Comparison of ENCODE assay signal across 19 cellular contexts in the genomic region with DNA sequence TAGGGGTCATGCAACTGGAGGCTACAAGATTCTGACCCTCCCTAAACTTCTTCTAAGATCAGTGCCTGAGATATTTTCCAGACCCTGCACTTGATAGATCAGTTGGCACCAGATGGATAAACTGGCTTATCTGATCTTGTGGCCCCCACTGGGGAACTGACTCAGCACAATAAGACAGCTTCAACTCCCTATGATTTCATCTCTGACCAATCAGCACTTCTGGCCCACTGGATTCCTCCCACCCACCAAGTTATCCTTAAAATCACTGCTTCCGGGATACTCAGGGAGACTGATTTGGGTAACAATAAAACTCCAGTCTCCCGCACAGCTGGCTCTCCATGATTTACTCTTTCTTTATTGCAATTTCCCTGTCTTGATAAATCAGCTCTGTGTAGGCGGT.
A peak's percentile ranks its signal among the peaks of the same experiment; 100 is the strongest.
DNase-seq lines count a peak whose midpoint lies in the region; ATAC-seq and TF ChIP-seq lines count a peak whose summit lies in the region.
"Had no signal": no experiment of that assay in that cellular context is flagged by ENCODE, and none has a peak within 500 bp of the region (broad histone marks: within the 10 kb centered on the region; RNA-seq: fewer than 3 reads in every experiment).

No MANE protein-coding gene starts in this region.

- no peaks in the 10 kb centered on the region for H3K4me1 ChIP-seq in GM23338 (ENCODE audit: insufficient read depth)

- H3K27ac Mint-ChIP-seq in GM23338 (peak overlapping the region; percentile 4; the same call in 1 of the 2 replicates), WTC11 (no peak overlapping the region)
- H3K27ac Mint-ChIP-seq: CD4-positive, alpha-beta memory T cell; HFFc6 had no signal

- H3F3A ChIP-seq in GM23338 (replicated peaks; ENCODE audit: low read depth) = no peaks in the 10 kb centered on the region

- H3K27me3 Mint-ChIP-seq in GM23338 (ENCODE audit: insufficient read depth, low read depth, poor library complexity) = no peaks in the 10 kb centered on the region
- no peaks in the 10 kb centered on the region for H3K27me3 Mint-ChIP-seq in WTC11 (ENCODE audit: low read depth)
- H3K27me3 Mint-ChIP-seq: CD4-positive, alpha-beta memory T cell had no signal

- ATAC-seq in GM23338 (no peak), WTC11 (peak; percentile 82), GM21825 (IDR thresholded peaks at IDR 0.05; ENCODE audit: unreplicated experiment) (no peak)
- ATAC-seq: GM12878, HCT116 had no signal

- no peak overlapping the region for H3K27ac ChIP-seq in GM23338 (ENCODE audit: low read depth)
- H3K27ac ChIP-seq in coronary artery = no peak overlapping the region
- H3K27ac ChIP-seq: C4-2B had no signal

- H3K79me2 ChIP-seq in GM23338 (replicated peaks; ENCODE audit: insufficient read depth) = no peaks in the 10 kb centered on the region

- H3K36me3 ChIP-seq in GM23338 (ENCODE audit: insufficient read depth) = no peaks in the 10 kb centered on the region

- no peak overlapping the region for H3K4me2 ChIP-seq in GM23338

- DNase-seq in Daoy (ENCODE audit: low read depth) (peak; percentile 27), GM23338 (ENCODE audit: low spot score) (peak; percentile 28), WTC11 (ENCODE audit: low spot score) (no peak), iPS DF 19.7 (ENCODE audit: low read depth, low spot score) (peak; percentile 20), HT-29 (ENCODE audit: low spot score) (no peak), germinal center (ENCODE audit: low spot score) (no peak), coronary artery (ENCODE audit: low spot score) (no peak)
- DNase-seq: AML-193; CD4-positive, alpha-beta memory T cell; DMS153; DMS79; GOT3; HFFc6; Kasumi-1; KG1 had no signal

- CTCF ChIA-PET in WTC11 (lab: Charles Lee) = no interaction called here

- no peaks in the 10 kb centered on the region for H3K9me3 Mint-ChIP-seq in GM23338
- H3K9me3 Mint-ChIP-seq in WTC11 = peaks cover 16% of the 10 kb centered on the region

- H3K4me1 Mint-ChIP-seq in GM23338 = peaks cover 5% of the 10 kb centered on the region; the same call in 2 of the 3 replicates
- H3K4me1 Mint-ChIP-seq in WTC11 = peaks cover 23% of the 10 kb centered on the region
- H3K4me1 Mint-ChIP-seq: CD4-positive, alpha-beta memory T cell had no signal

- H3K4me3 Mint-ChIP-seq in GM23338 (no peak overlapping the region), WTC11 (no peak overlapping the region)
- H3K4me3 Mint-ChIP-seq: CD4-positive, alpha-beta memory T cell; HFFc6 had no signal

- no peaks in the 10 kb centered on the region for H3K27me3 ChIP-seq in GM23338 (ENCODE audit: insufficient read depth)

- TF ChIP-seq CTCF in GM23338 (conservative IDR thresholded peaks at IDR 0.05; ENCODE audit: low read depth in 2 of 2) (no peak), WTC11 (IDR thresholded peaks at IDR 0.05) (no peak), coronary artery (IDR thresholded peaks at IDR 0.05) (no peak)

- POLR2A ChIA-PET in WTC11 (lab: Charles Lee) = no interaction called here

- no peaks in the 10 kb centered on the region for H4K20me1 ChIP-seq in GM23338 (replicated peaks; ENCODE audit: insufficient read depth)

- no peaks in the 10 kb centered on the region; the same call in 1 of the 3 replicates for H3K36me3 Mint-ChIP-seq in GM23338 (ENCODE audit: low read depth)
- peaks cover 2% of the 10 kb centered on the region for H3K36me3 Mint-ChIP-seq in WTC11
- H3K36me3 Mint-ChIP-seq: CD4-positive, alpha-beta memory T cell had no signal

- peaks cover 21% of the 10 kb centered on the region for H3K9me2 ChIP-seq in GM23338 (ENCODE audit: insufficient read depth)

- H3K4me3 ChIP-seq in GM23338 (no peak overlapping the region), coronary artery (no peak overlapping the region)
- H3K4me3 ChIP-seq: GM12878 had no signal

- no peak overlapping the region for H2AFZ ChIP-seq in GM23338

TF ChIP-seq in GM23338, 12 proteins besides CTCF, POLR2A, EP300 and RAD21:
- TF ChIP-seq NANOG (IDR thresholded peaks at IDR 0.05; ENCODE audit: borderline replicate concordance) (no peak), CREB1 (CRISPR knock-in tag; IDR thresholded peaks at IDR 0.05; ENCODE audit: low read depth) (no peak), ZNF331 (CRISPR knock-in tag; IDR thresholded peaks at IDR 0.05; ENCODE audit: low read depth) (no peak)
- TF ChIP-seq, protein P1, sequence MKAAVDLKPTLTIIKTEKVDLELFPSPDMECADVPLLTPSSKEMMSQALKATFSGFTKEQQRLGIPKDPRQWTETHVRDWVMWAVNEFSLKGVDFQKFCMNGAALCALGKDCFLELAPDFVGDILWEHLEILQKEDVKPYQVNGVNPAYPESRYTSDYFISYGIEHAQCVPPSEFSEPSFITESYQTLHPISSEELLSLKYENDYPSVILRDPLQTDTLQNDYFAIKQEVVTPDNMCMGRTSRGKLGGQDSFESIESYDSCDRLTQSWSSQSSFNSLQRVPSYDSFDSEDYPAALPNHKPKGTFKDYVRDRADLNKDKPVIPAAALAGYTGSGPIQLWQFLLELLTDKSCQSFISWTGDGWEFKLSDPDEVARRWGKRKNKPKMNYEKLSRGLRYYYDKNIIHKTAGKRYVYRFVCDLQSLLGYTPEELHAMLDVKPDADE (IDR thresholded peaks at IDR 0.05) = no peak

TF ChIP-seq in WTC11, 78 proteins besides CTCF, POLR2A, EP300 and RAD21:
- TF ChIP-seq CREM (CRISPR knock-in tag; IDR thresholded peaks at IDR 0.05) = no peak
- TF ChIP-seq, protein P2, sequence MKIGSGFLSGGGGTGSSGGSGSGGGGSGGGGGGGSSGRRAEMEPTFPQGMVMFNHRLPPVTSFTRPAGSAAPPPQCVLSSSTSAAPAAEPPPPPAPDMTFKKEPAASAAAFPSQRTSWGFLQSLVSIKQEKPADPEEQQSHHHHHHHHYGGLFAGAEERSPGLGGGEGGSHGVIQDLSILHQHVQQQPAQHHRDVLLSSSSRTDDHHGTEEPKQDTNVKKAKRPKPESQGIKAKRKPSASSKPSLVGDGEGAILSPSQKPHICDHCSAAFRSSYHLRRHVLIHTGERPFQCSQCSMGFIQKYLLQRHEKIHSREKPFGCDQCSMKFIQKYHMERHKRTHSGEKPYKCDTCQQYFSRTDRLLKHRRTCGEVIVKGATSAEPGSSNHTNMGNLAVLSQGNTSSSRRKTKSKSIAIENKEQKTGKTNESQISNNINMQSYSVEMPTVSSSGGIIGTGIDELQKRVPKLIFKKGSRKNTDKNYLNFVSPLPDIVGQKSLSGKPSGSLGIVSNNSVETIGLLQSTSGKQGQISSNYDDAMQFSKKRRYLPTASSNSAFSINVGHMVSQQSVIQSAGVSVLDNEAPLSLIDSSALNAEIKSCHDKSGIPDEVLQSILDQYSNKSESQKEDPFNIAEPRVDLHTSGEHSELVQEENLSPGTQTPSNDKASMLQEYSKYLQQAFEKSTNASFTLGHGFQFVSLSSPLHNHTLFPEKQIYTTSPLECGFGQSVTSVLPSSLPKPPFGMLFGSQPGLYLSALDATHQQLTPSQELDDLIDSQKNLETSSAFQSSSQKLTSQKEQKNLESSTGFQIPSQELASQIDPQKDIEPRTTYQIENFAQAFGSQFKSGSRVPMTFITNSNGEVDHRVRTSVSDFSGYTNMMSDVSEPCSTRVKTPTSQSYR (CRISPR knock-in tag; IDR thresholded peaks at IDR 0.05) = no peak
- TF ChIP-seq, protein P3, sequence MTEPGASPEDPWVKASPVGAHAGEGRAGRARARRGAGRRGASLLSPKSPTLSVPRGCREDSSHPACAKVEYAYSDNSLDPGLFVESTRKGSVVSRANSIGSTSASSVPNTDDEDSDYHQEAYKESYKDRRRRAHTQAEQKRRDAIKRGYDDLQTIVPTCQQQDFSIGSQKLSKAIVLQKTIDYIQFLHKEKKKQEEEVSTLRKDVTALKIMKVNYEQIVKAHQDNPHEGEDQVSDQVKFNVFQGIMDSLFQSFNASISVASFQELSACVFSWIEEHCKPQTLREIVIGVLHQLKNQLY (CRISPR knock-in tag; IDR thresholded peaks at IDR 0.05) = no peak
- no peak for TF ChIP-seq NFATC4 (CRISPR knock-in tag; IDR thresholded peaks at IDR 0.05)

Comparison
In these comparisons a context has a peak if more than half of its experiments do, and no peak if none do; other contexts are left out.
1. DNase-seq: peak in Daoy (single experiment), GM23338 (single experiment) and iPS DF 19.7 (single experiment); none in WTC11 (single experiment), HT-29 (single experiment), germinal center (single experiment) and coronary artery (single experiment).